ENCODE assay signal across 1 cellular context in the genomic region with DNA sequence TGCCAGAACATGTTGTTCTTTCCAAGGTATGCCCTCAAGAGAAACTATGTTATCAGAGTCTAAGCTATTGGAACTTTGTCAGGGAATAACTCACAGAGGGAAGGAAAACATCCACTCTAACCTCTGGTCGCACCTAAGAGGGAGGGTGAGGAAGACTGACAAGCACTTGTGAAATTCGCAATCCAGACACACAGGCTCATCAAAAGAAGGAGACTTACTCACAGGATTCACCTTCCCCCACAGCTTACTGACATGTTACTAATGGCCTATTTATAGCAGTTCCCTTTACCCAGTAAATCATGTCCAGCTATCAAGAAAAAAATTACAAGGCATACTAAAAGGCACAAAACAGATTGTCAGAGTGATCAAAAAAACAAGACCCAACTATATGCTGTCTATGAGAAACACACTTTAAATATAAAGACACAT.
TF ChIP-seq lines count a peak whose summit lies in the region.

No MANE protein-coding gene starts in this region.

TF ChIP-seq in K562, 482 proteins besides CTCF, POLR2A, EP300 and RAD21 (continued from another document):
- TF ChIP-seq, protein P1, sequence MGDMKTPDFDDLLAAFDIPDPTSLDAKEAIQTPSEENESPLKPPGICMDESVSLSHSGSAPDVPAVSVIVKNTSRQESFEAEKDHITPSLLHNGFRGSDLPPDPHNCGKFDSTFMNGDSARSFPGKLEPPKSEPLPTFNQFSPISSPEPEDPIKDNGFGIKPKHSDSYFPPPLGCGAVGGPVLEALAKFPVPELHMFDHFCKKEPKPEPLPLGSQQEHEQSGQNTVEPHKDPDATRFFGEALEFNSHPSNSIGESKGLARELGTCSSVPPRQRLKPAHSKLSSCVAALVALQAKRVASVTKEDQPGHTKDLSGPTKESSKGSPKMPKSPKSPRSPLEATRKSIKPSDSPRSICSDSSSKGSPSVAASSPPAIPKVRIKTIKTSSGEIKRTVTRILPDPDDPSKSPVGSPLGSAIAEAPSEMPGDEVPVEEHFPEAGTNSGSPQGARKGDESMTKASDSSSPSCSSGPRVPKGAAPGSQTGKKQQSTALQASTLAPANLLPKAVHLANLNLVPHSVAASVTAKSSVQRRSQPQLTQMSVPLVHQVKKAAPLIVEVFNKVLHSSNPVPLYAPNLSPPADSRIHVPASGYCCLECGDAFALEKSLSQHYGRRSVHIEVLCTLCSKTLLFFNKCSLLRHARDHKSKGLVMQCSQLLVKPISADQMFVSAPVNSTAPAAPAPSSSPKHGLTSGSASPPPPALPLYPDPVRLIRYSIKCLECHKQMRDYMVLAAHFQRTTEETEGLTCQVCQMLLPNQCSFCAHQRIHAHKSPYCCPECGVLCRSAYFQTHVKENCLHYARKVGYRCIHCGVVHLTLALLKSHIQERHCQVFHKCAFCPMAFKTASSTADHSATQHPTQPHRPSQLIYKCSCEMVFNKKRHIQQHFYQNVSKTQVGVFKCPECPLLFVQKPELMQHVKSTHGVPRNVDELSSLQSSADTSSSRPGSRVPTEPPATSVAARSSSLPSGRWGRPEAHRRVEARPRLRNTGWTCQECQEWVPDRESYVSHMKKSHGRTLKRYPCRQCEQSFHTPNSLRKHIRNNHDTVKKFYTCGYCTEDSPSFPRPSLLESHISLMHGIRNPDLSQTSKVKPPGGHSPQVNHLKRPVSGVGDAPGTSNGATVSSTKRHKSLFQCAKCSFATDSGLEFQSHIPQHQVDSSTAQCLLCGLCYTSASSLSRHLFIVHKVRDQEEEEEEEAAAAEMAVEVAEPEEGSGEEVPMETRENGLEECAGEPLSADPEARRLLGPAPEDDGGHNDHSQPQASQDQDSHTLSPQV (IDR thresholded peaks at IDR 0.05) = peak; percentile 26; the same call in 1 of the 2 replicates
- TF ChIP-seq TCF7L2 (IDR thresholded peaks at IDR 0.05; ENCODE audit: low read depth, low read length) (no peak), TRIM24 (IDR thresholded peaks at IDR 0.05) (peak; percentile 54 to 60; a peak in 2 of 4 replicates), SAFB (IDR thresholded peaks at IDR 0.05; ENCODE audit: borderline replicate concordance, low read depth, low read length) (no peak), SMARCC2 (IDR thresholded peaks at IDR 0.05; ENCODE audit: low read depth) (no peak), ARNT (IDR thresholded peaks at IDR 0.05) (no peak), NCOR1 (IDR thresholded peaks at IDR 0.05) (peak; percentile 8; the same call in 1 of the 2 replicates), LEF1 (IDR thresholded peaks at IDR 0.05) (peak; percentile 85; the same call in 1 of the 2 replicates), STAT5B (CRISPR knock-in tag; IDR thresholded peaks at IDR 0.05) (no peak), CREBBP (IDR thresholded peaks at IDR 0.05; ENCODE audit: low read depth, low read length) (no peak), ZNF354B (CRISPR knock-in tag; IDR thresholded peaks at IDR 0.05) (no peak)
- TF ChIP-seq, protein P2, sequence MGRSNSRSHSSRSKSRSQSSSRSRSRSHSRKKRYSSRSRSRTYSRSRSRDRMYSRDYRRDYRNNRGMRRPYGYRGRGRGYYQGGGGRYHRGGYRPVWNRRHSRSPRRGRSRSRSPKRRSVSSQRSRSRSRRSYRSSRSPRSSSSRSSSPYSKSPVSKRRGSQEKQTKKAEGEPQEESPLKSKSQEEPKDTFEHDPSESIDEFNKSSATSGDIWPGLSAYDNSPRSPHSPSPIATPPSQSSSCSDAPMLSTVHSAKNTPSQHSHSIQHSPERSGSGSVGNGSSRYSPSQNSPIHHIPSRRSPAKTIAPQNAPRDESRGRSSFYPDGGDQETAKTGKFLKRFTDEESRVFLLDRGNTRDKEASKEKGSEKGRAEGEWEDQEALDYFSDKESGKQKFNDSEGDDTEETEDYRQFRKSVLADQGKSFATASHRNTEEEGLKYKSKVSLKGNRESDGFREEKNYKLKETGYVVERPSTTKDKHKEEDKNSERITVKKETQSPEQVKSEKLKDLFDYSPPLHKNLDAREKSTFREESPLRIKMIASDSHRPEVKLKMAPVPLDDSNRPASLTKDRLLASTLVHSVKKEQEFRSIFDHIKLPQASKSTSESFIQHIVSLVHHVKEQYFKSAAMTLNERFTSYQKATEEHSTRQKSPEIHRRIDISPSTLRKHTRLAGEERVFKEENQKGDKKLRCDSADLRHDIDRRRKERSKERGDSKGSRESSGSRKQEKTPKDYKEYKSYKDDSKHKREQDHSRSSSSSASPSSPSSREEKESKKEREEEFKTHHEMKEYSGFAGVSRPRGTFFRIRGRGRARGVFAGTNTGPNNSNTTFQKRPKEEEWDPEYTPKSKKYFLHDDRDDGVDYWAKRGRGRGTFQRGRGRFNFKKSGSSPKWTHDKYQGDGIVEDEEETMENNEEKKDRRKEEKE (IDR thresholded peaks at IDR 0.05; ENCODE audit: borderline replicate concordance in 1 of 2, control insufficient read depth in 1 of 2, low read depth in 2 of 2, low read length in 1 of 2) = no peak
- TF ChIP-seq, protein P3, sequence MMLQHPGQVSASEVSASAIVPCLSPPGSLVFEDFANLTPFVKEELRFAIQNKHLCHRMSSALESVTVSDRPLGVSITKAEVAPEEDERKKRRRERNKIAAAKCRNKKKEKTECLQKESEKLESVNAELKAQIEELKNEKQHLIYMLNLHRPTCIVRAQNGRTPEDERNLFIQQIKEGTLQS (IDR thresholded peaks at IDR 0.05) = peak; percentile 71; the same call in 1 of the 2 replicates
- TF ChIP-seq, protein P3 (CRISPR knock-in tag; conservative IDR thresholded peaks at IDR 0.05) = no peak
TF ChIP-seq in K562: peak in this region for 28.
